Comparison of ENCODE assay signal across 1 cellular context in the genomic region with DNA sequence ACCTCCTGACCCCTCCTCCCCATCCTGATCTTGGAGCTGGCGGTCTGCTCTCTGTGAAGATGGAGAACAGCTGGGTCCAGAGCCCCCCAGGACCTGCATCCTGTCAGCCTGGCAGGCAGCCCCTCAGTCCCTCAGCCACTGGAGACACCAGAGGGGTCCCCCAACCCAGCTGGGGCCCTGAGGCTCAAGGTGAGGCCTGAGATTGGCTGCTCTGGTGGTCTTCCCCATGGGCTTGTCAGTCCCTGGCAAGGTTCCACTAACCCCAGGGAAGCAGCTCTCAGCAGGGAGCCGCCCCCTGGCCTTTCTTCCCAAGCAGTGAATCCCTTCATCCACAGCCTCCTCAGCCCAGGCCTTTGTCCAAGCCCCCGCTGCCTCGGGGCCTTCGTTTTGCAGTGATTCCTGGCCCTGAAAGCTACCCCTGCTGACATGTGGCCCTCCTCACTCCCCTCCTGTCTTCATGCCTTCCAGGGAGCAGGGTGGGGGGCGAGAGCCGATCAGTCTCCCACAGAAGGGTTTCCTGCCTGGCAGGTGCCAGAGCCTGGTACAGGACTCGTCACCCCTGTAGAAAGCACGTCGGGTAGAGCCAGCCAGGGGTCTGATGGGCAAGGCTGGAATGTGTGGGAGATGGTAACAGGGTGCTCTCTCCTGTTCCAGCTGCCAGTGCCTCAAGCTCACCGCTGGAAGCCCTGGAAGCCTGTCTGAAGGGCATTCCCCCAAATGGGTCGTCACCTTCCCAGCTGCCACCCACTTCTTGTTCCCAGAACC.
TF ChIP-seq lines count a peak whose summit lies in the region.

No MANE protein-coding gene starts in this region.

TF ChIP-seq in K562, 482 proteins besides CTCF, POLR2A, EP300 and RAD21 (continued from another document):
- TF ChIP-seq SP2 (IDR thresholded peaks at IDR 0.05; ENCODE audit: extremely low read depth, low read depth, low read length, poor library complexity, severe bottlenecking) (no peak), IFI16 (CRISPR knock-in tag; IDR thresholded peaks at IDR 0.05) (no peak), ARNT (IDR thresholded peaks at IDR 0.05) (no peak), JUND (IDR thresholded peaks at IDR 0.05; ENCODE audit: borderline replicate concordance, low read depth, low read length) (no peak), JUND (tag; IDR thresholded peaks at IDR 0.05; ENCODE audit: borderline replicate concordance, low read depth, low read length) (no peak), ATF4 (CRISPR knock-in tag; IDR thresholded peaks at IDR 0.05) (no peak), ZZZ3 (IDR thresholded peaks at IDR 0.05) (no peak), GTF2A2 (tag; IDR thresholded peaks at IDR 0.05) (no peak), POLR2G (IDR thresholded peaks at IDR 0.05; ENCODE audit: low read depth, low read length) (peak; percentile 43), BRF1 (IDR thresholded peaks at IDR 0.05; ENCODE audit: borderline replicate concordance, extremely low read depth, insufficient read length) (no peak), RFX5 (IDR thresholded peaks at IDR 0.05; ENCODE audit: low read depth, low read length) (no peak)
- TF ChIP-seq, protein P1, sequence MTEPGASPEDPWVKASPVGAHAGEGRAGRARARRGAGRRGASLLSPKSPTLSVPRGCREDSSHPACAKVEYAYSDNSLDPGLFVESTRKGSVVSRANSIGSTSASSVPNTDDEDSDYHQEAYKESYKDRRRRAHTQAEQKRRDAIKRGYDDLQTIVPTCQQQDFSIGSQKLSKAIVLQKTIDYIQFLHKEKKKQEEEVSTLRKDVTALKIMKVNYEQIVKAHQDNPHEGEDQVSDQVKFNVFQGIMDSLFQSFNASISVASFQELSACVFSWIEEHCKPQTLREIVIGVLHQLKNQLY (CRISPR knock-in tag; conservative IDR thresholded peaks at IDR 0.05), result no peak
